In the genomic region with DNA sequence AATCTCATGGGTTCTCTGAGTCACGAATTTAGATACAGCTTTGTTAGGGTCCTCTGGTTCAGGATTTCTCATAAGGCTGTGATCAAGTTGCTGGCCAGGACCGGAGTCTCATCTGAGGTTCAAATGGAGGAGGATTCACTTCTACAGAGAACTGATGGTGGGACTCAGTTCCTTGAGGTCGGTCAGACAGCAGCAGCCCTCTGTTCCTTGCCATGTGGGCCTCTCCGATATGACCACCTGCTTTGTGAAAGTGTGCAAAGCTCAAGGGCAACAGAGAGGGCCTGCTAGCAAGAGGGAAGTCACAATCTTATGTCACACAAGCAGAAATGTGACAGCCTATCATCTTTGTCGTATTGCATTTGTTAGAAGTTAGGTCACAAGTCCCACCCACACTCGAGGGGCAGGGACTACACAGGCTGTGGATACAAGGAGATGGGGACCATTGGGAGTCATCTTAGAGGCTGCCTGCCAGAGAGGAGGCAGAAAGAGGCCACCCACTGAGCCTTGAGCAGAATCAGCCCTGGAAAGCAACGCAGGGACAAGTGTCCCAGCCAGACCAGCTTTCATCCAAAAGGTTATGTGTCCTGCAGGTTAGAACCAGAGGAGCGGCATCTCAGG, we compare ENCODE assay signal across 23 cellular contexts. TPM values are rescaled to one million over a fixed set of nuclear protein-coding genes. Genes with fewer than 3 reads are reported as not detected.
DNase-seq lines count a peak whose midpoint lies in the region; ATAC-seq, FAIRE-seq and TF ChIP-seq lines count a peak whose summit lies in the region.
"Had no signal": no experiment of that assay in that cellular context is flagged by ENCODE, and none has a peak within 500 bp of the region (broad histone marks: within the 10 kb centered on the region; RNA-seq: fewer than 3 reads in every experiment).

No MANE protein-coding gene starts in this region.

- TF ChIP-seq CTCF in K562 (IDR thresholded peaks at IDR 0.05 in 2 of 3, conservative IDR thresholded peaks at IDR 0.05 in 1 of 3; ENCODE audit: insufficient read depth in 2 of 3, low read depth in 1 of 3, low read length in 3 of 3) (no peak), neural progenitor cell (IDR thresholded peaks at IDR 0.05) (no peak), spleen (IDR thresholded peaks at IDR 0.05 in 8 of 11, conservative IDR thresholded peaks at IDR 0.05 in 3 of 11) (no peak)

- H4K20me1 ChIP-seq in K562 (replicated peaks; ENCODE audit: control insufficient read depth, insufficient read depth, low read length) (no peaks in the 10 kb centered on the region), neural progenitor cell (ENCODE audit: low read depth) (no peaks in the 10 kb centered on the region)

- H3K27me3 Mint-ChIP-seq in neural progenitor cell (ENCODE audit: insufficient read depth, low read depth): peaks cover 5% of the 10 kb centered on the region
- H3K27me3 Mint-ChIP-seq in naive thymus-derived CD8-positive, alpha-beta T cell: peaks cover 0 to 12% (median 5%) of the 10 kb centered on the region in 5 donors
- H3K27me3 Mint-ChIP-seq: CD4-positive, CD25-positive, alpha-beta regulatory T cell had no signal

- H3K79me2 ChIP-seq in K562 (ENCODE audit: control insufficient read depth, insufficient read depth, low read length) (no peaks in the 10 kb centered on the region), neural progenitor cell (ENCODE audit: low read depth) (no peaks in the 10 kb centered on the region)

- FAIRE-seq in K562 (lab: Jason Lieb, UNC): no peak
- FAIRE-seq: A204.1, GM12878, H54 had no signal

- H3K4me3 ChIP-seq in K562 (no peak overlapping the region), neural progenitor cell (no peak overlapping the region), spleen (no peak overlapping the region)
- H3K4me3 ChIP-seq: GM12878, GM23338 had no signal

- no peak for TF ChIP-seq EP300 in K562 (IDR thresholded peaks at IDR 0.05; ENCODE audit: low read length)

- no TSS peak for BruUV-seq in K562 (replicated peaks; lab: Mats Ljungman, UMichigan)

- peak; percentile 29 for ATAC-seq in K562
- ATAC-seq in naive thymus-derived CD8-positive, alpha-beta T cell: no peak
- ATAC-seq: GM12878, GM23338 had no signal

- H2AFZ ChIP-seq in K562 (ENCODE audit: low read depth, low read length) (no peak overlapping the region), neural progenitor cell (replicated peaks) (no peak overlapping the region)
- H2AFZ ChIP-seq: GM23338 had no signal

- H3K4me1 Mint-ChIP-seq in neural progenitor cell: peaks cover 13% of the 10 kb centered on the region
- H3K4me1 Mint-ChIP-seq in naive thymus-derived CD8-positive, alpha-beta T cell: peaks cover 0 to 4% (median under 1%) of the 10 kb centered on the region in 4 donors
- H3K4me1 Mint-ChIP-seq: CD4-positive, CD25-positive, alpha-beta regulatory T cell; CD8-positive, alpha-beta memory T cell; GM23338 had no signal

- peaks cover 5% of the 10 kb centered on the region; the same call in 1 of the 2 replicates for H3K9me3 ChIP-seq in K562 (replicated peaks; ENCODE audit: control insufficient read depth, insufficient read depth, low read depth, low read length)
- H3K9me3 ChIP-seq in neural progenitor cell (ENCODE audit: low read depth): no peaks in the 10 kb centered on the region
- peaks cover 0 to 11% (median 3%) of the 10 kb centered on the region in 8 donors for H3K9me3 ChIP-seq in spleen
- H3K9me3 ChIP-seq: BE2C had no signal

- H3K9me1 ChIP-seq in K562 (ENCODE audit: control insufficient read depth, insufficient read depth, low read length): no peaks in the 10 kb centered on the region

- H3K27ac ChIP-seq in K562 (ENCODE audit: extremely low read depth, low read depth, low read length) (no peak overlapping the region), neural progenitor cell (no peak overlapping the region), spleen (no peak overlapping the region)
- H3K27ac ChIP-seq: HL-60 had no signal

- DNase-seq in K562 (ENCODE audit: extremely low read depth in 1 of 4, low spot score in 3 of 4): no peak
- no peak for DNase-seq in neural progenitor cell (ENCODE audit: low spot score)
- DNase-seq in spleen: peak; percentile 45
- DNase-seq in naive thymus-derived CD8-positive, alpha-beta T cell: no peak
- no peak for DNase-seq in SKM-1 (lab: John Stamatoyannopoulos, UW; ENCODE audit: unreplicated experiment)
- no peak for DNase-seq in stimulated activated CD4-positive, alpha-beta T cell treated with anti-CD3 and anti-CD28 coated beads, Interleukin-4, amount 100 ng/mL, for 4 hours
- DNase-seq: ACHN; BE2C; C1 segment of cervical spinal cord; CD4-positive, CD25-positive, alpha-beta regulatory T cell; CD8-positive, alpha-beta memory T cell; COR-L47; DMS 273 treated with DMSO at 0.1 percent for 48 hours; DMS53; DND-41; EL; HCEC 1CT; IMR-90 had no signal

- in situ Hi-C loops in K562 (cut with MboI): no loop called here

- CTCF ChIA-PET in K562 (lab: Yijun Ruan, JAX; ENCODE audit: low intra/inter-chr PET ratio): no interaction called here

- no peaks in the 10 kb centered on the region for H3K36me3 ChIP-seq in K562 (ENCODE audit: control insufficient read depth, insufficient read depth, low read length)
- H3K36me3 ChIP-seq in neural progenitor cell: no peaks in the 10 kb centered on the region
- no peaks in the 10 kb centered on the region for H3K36me3 ChIP-seq in spleen
- H3K36me3 ChIP-seq: BE2C had no signal

- TF ChIP-seq RAD21 in K562 (CRISPR knock-in tag; conservative IDR thresholded peaks at IDR 0.05 in 1 of 2, IDR thresholded peaks at IDR 0.05 in 1 of 2): no peak

- H3K4me3 Mint-ChIP-seq in neural progenitor cell: no peak overlapping the region
- no peak overlapping the region for H3K4me3 Mint-ChIP-seq in naive thymus-derived CD8-positive, alpha-beta T cell
- H3K4me3 Mint-ChIP-seq: CD4-positive, CD25-positive, alpha-beta regulatory T cell; CD8-positive, alpha-beta memory T cell; GM23338 had no signal

- no peaks in the 10 kb centered on the region for H3K4me1 ChIP-seq in K562 (replicated peaks in 1 of 2; ENCODE audit: control insufficient read depth in 2 of 2, insufficient read depth in 2 of 2, low read length in 2 of 2)
- H3K4me1 ChIP-seq in neural progenitor cell: no peaks in the 10 kb centered on the region
- no peaks in the 10 kb centered on the region for H3K4me1 ChIP-seq in spleen

- 6% methylated on average over 8 of the region's 8 CpGs for WGBS in K562 (ENCODE audit: insufficient coverage, low coverage, missing lambda C conversion rate)
- 81 to 91% (median 89%) methylated on average over 8 of the region's 8 CpGs for WGBS in spleen, 5 donors

- H3K36me3 Mint-ChIP-seq in neural progenitor cell: peaks cover 6% of the 10 kb centered on the region
- peaks cover 0 to 7% (median 0%) of the 10 kb centered on the region in 3 donors for H3K36me3 Mint-ChIP-seq in naive thymus-derived CD8-positive, alpha-beta T cell
- H3K36me3 Mint-ChIP-seq: CD4-positive, CD25-positive, alpha-beta regulatory T cell had no signal

- peaks cover 39 to 49% of the 10 kb centered on the region in 2 experiments for H3K27me3 ChIP-seq in K562 (ENCODE audit: control insufficient read depth in 2 of 2, insufficient read depth in 2 of 2, low read length in 2 of 2)
- no peaks in the 10 kb centered on the region for H3K27me3 ChIP-seq in neural progenitor cell
- H3K27me3 ChIP-seq in spleen (replicated peaks in 1 of 7): peaks cover 0 to 9% (median 0%) of the 10 kb centered on the region in 7 donors
- H3K27me3 ChIP-seq: BE2C had no signal

- TF ChIP-seq POLR2A in K562 (conservative IDR thresholded peaks at IDR 0.05): no peak
- no peak for TF ChIP-seq POLR2A in spleen (IDR thresholded peaks at IDR 0.05)

- H3K9ac ChIP-seq in K562 (ENCODE audit: insufficient read depth in 1 of 2, low read depth in 2 of 2, low read length in 2 of 2) (peak overlapping the region in 1 of 2 experiments; percentile 5; a peak in 1 of 4 replicates), neural progenitor cell (no peak overlapping the region)

- intact Hi-C loops in K562 (cut with micrococcal nuclease) (no loop called here), spleen (cut with DNase I; ENCODE audit: low total_unique reads) (no loop called here)

- H3K27ac Mint-ChIP-seq in neural progenitor cell: peak overlapping the region; percentile 38
- H3K27ac Mint-ChIP-seq in naive thymus-derived CD8-positive, alpha-beta T cell: no peak overlapping the region
- H3K27ac Mint-ChIP-seq: CD4-positive, CD25-positive, alpha-beta regulatory T cell; CD8-positive, alpha-beta memory T cell; GM23338 had no signal

- peaks cover 9% of the 10 kb centered on the region for H3K9me3 Mint-ChIP-seq in neural progenitor cell
- H3K9me3 Mint-ChIP-seq in naive thymus-derived CD8-positive, alpha-beta T cell: peaks cover 0 to 8% (median 0%) of the 10 kb centered on the region in 9 donors
- H3K9me3 Mint-ChIP-seq: CD4-positive, CD25-positive, alpha-beta regulatory T cell; GM23338 had no signal

- POLR2A ChIA-PET in K562 (lab: Yijun Ruan, JAX): no interaction called here
- POLR2A ChIA-PET in naive thymus-derived CD8-positive, alpha-beta T cell (lab: Charles Lee): no interaction called here

- no peak overlapping the region for H3K4me2 ChIP-seq in K562 (ENCODE audit: insufficient read depth, low read length)
- no peak overlapping the region for H3K4me2 ChIP-seq in neural progenitor cell
- H3K4me2 ChIP-seq: GM23338 had no signal

- no peaks in the 10 kb centered on the region for H3F3A ChIP-seq in neural progenitor cell (ENCODE audit: low read depth)

RNA-seq across cellular contexts. Expression of a gene that starts 34.5 kb away (rescaled TPM):
- 67.3 and 72.3 TPM in 2 replicates for total RNA-seq in K562 (2011; cell fraction: chromatin; rRNA removed; ENCODE audit: low replicate concordance)
- total RNA-seq in K562 (2011; cell fraction: nucleolus; rRNA removed): 44.7 and 53.4 TPM in 2 replicates
- total RNA-seq in K562 (2011; cell fraction: nucleoplasm; rRNA removed): 62.1 and 73.7 TPM in 2 replicates
- total RNA-seq in K562 (2014; rRNA removed) (37.6 and 43.1 TPM in 2 replicates), K562 (2014; rRNA removed; fragmentation: Illumina TruSeq; extraction: Trizol) (36.2 and 42.6 TPM in 2 replicates), K562 (2015; rRNA removed; fragmentation: Illumina TruSeq; extraction: Trizol) (36.5 and 39.0 TPM in 2 replicates), K562 (2021) (45.8 and 47.8 TPM in 2 replicates), neural progenitor cell (ENCODE audit: low replicate concordance) (46.7 and 47.1 TPM in 2 replicates), spleen (10 to 100 TPM; 20.6 to 26.7 (median 22.3) TPM)
- polyA plus RNA-seq in K562 (2011; rRNA removed) (44.5 and 56.2 TPM in 2 replicates), K562 (2014; fragmentation: Illumina TruSeq; extraction: Trizol) (44.6 and 51.7 TPM in 2 replicates), K562 (2014; fragmentation: Nextera tagmentation; extraction: Ambion mirVana) (10 to 100 TPM; 27.4 to 52.8 TPM), K562 (2014; rRNA removed) (47.5 and 53.3 TPM in 2 replicates), spleen (10 to 100 TPM; 14.5 to 15.5 (median 15.4) TPM)
- 43.7 and 51.9 TPM in 2 replicates for polyA plus RNA-seq in K562 (2011; cell fraction: cytosol; rRNA removed)
- 48.9 and 90.2 TPM in 2 replicates for polyA plus RNA-seq in K562 (2011; cell fraction: nucleus; rRNA removed)
- polyA plus RNA-seq in K562 (2012): 35.8 and 46.1 TPM in 2 replicates
- polyA minus RNA-seq in K562 (2011; rRNA and poly(A)+ RNA removed): 79.2 and 130 TPM in 2 replicates
- 16.5 and 34.6 TPM in 2 replicates for polyA minus RNA-seq in K562 (2011; cell fraction: cytosol; rRNA and poly(A)+ RNA removed)
- 25.7 and 32.0 TPM in 2 replicates for polyA minus RNA-seq in K562 (2011; cell fraction: nucleus; rRNA and poly(A)+ RNA removed)
- total RNA-seq in naive thymus-derived CD8-positive, alpha-beta T cell: 10 to 100 TPM; 43.8 to 47.9 TPM
- 10 to 100 TPM; 18.1 to 21.7 (median 18.8) TPM for polyA plus RNA-seq in naive thymus-derived CD8-positive, alpha-beta T cell

RNA-seq across cellular contexts. Expression of a gene that starts 34.6 kb away (rescaled TPM):
- 19.2 and 31.7 TPM in 2 replicates for total RNA-seq in K562 (2011; cell fraction: chromatin; rRNA removed; ENCODE audit: low replicate concordance)
- total RNA-seq in K562 (2011; cell fraction: nucleolus; rRNA removed): 10.5 and 13.8 TPM in 2 replicates
- total RNA-seq in K562 (2011; cell fraction: nucleoplasm; rRNA removed): 20.2 and 35.6 TPM in 2 replicates
- 12.0 and 15.0 TPM in 2 replicates for total RNA-seq in K562 (2014; rRNA removed)
- total RNA-seq in K562 (2014; rRNA removed; fragmentation: Illumina TruSeq; extraction: Trizol): 22.1 and 25.1 TPM in 2 replicates
- 23.4 and 27.3 TPM in 2 replicates for total RNA-seq in K562 (2015; rRNA removed; fragmentation: Illumina TruSeq; extraction: Trizol)
- total RNA-seq in K562 (2021): 17.8 and 19.0 TPM in 2 replicates
- 12.4 and 23.9 TPM in 2 replicates for polyA plus RNA-seq in K562 (2011; rRNA removed)
- 7.1 and 7.7 TPM in 2 replicates for polyA plus RNA-seq in K562 (2011; cell fraction: cytosol; rRNA removed)
- 6.8 and 7.1 TPM in 2 replicates for polyA plus RNA-seq in K562 (2011; cell fraction: nucleus; rRNA removed)
- polyA plus RNA-seq in K562 (2012): 11.3 and 18.0 TPM in 2 replicates
- polyA plus RNA-seq in K562 (2014; fragmentation: Illumina TruSeq; extraction: Trizol): 17.6 and 20.0 TPM in 2 replicates
- polyA plus RNA-seq in K562 (2014; fragmentation: Nextera tagmentation; extraction: Ambion mirVana): 10 to 100 TPM; 31.8 to 49.0 TPM
- polyA plus RNA-seq in K562 (2014; rRNA removed): 13.8 and 17.2 TPM in 2 replicates
- 12.1 and 15.2 TPM in 2 replicates for polyA minus RNA-seq in K562 (2011; rRNA and poly(A)+ RNA removed)
- 4.2 and 5.3 TPM in 2 replicates for polyA minus RNA-seq in K562 (2011; cell fraction: cytosol; rRNA and poly(A)+ RNA removed)
- 7.8 and 9.3 TPM in 2 replicates for polyA minus RNA-seq in K562 (2011; cell fraction: nucleus; rRNA and poly(A)+ RNA removed)
- total RNA-seq in neural progenitor cell (ENCODE audit: low replicate concordance): 42.4 and 43.2 TPM in 2 replicates
- total RNA-seq in spleen: 10 to 100 TPM; 15.3 to 32.3 (median 21.0) TPM
- 10 to 100 TPM in 1 of 3 donors, 1 to 10 TPM in 2; 5.5 to 11.1 (median 6.5) TPM for polyA plus RNA-seq in spleen
- 10 to 100 TPM in 1 of 2 experiments, 1 to 10 TPM in 1; 9.4 to 12.4 TPM for total RNA-seq in naive thymus-derived CD8-positive, alpha-beta T cell
- 10 to 100 TPM in 2 of 3 donors, 1 to 10 TPM in 1; 8.9 to 16.3 (median 13.7) TPM for polyA plus RNA-seq in naive thymus-derived CD8-positive, alpha-beta T cell
